10 cellular contexts compared by ENCODE assay signal in the genomic region with DNA sequence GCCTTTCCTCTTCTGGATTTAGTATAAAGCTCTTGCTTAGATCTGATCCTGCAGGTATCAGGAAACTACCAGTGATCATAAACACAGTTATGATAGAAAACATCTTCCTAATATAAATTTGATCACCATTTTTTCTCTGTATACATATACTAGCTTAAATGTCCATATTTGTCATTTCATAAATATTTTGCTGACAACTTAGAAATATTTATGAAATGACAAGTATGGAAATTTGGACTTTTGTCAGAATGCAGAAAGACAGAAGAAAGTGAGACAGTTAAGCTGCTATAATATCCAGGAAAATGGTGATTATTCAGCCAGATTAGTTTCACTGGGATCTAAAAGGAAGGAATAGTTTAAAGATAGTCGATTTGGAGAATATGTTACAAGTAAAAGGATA. TPM values are rescaled to one million over a fixed set of nuclear protein-coding genes. Genes with fewer than 3 reads are reported as not detected.
"Had no signal": no experiment of that assay in that cellular context is flagged by ENCODE, and none has a peak within 500 bp of the region (broad histone marks: within the 10 kb centered on the region; RNA-seq: fewer than 3 reads in every experiment).

No MANE protein-coding gene starts in this region.

- H3K4me2 ChIP-seq: GM23338 had no signal

- FAIRE-seq: H1, H54 had no signal

- H3K4me3 ChIP-seq: GM23338, HAP-1 had no signal

- ATAC-seq: GM23338, HCT116 had no signal

- H2AFZ ChIP-seq: GM23338 had no signal

- DNase-seq: HFFc6, KG1 had no signal

- H3K27ac ChIP-seq: HL-60 had no signal

- H3K36me3 ChIP-seq: HAP-1 had no signal

- H3K4me1 ChIP-seq: HAP-1 had no signal

- H3K9me3 ChIP-seq: HAP-1 had no signal

RNA-seq across cellular contexts. Expression of a gene that starts 32.8 kb away (rescaled TPM):
- total RNA-seq: GM23338, H1, HFFc6, HT1080 had no signal
- polyA plus RNA-seq: GM23338, H1, IgD-negative memory B cell had no signal

RNA-seq across cellular contexts. Expression of a gene that starts 48.1 kb away (rescaled TPM):
- total RNA-seq: H1, HFFc6, HT1080 had no signal
- polyA plus RNA-seq: GM23338, H1, IgD-negative memory B cell had no signal
